Comparison of ENCODE assay signal across 15 cellular contexts in genomic region chr13:101978546-101979315, GRCh38.
A peak's percentile ranks its signal among the peaks of the same experiment; 100 is the strongest.
DNase-seq lines count a peak whose midpoint lies in the region; TF ChIP-seq lines count a peak whose summit lies in the region.
"Had no signal": no experiment of that assay in that cellular context is flagged by ENCODE, and none has a peak within 500 bp of the region (broad histone marks: within the 10 kb centered on the region; RNA-seq: fewer than 3 reads in every experiment).

No MANE protein-coding gene starts in this region.

- peak overlapping the region; percentile 28; the same call in 1 of the 2 replicates for H3K27ac ChIP-seq in VCaP
- H3K27ac ChIP-seq in esophagus squamous epithelium: no peak overlapping the region
- H3K27ac ChIP-seq: GM23248, PC-9, SK-N-MC had no signal

- intact Hi-C loops in esophagus squamous epithelium (cut with DNase I): no loop called here

- no peaks in the 10 kb centered on the region for H3K27me3 ChIP-seq in esophagus squamous epithelium

- H3K4me1 ChIP-seq in esophagus squamous epithelium: peaks cover 0 to 2% (median 0%) of the 10 kb centered on the region in 3 donors

- no peaks in the 10 kb centered on the region for H3K36me3 ChIP-seq in esophagus squamous epithelium

- 77 to 83% methylated on average over 5 of the region's 5 CpGs for WGBS in esophagus squamous epithelium, 2 donors

- no peaks in the 10 kb centered on the region for H3K9me3 ChIP-seq in esophagus squamous epithelium

- no peak overlapping the region for H3K4me3 ChIP-seq in esophagus squamous epithelium
- H3K4me3 ChIP-seq: GM23248, PC-9, SK-N-MC had no signal

- TF ChIP-seq POLR2A in esophagus squamous epithelium (IDR thresholded peaks at IDR 0.05): no peak

- no peak for TF ChIP-seq CTCF in VCaP (conservative IDR thresholded peaks at IDR 0.05)
- TF ChIP-seq CTCF in esophagus squamous epithelium (IDR thresholded peaks at IDR 0.05): no peak

- peak; percentile 49 for DNase-seq in NCI-H748 (lab: John Stamatoyannopoulos, UW; ENCODE audit: unreplicated experiment)
- no peak for DNase-seq in NCI-H748 treated with DMSO at 0.1 percent for 48 hours (lab: John Stamatoyannopoulos, UW)
- DNase-seq in A172 (ENCODE audit: low spot score): peak; percentile 25
- DNase-seq in NCI-H1105 treated with DMSO at 0.1 percent for 48 hours (lab: John Stamatoyannopoulos, UW): peak; percentile 87
- DNase-seq in esophagus squamous epithelium (lab: John Stamatoyannopoulos, UW): no peak
- DNase-seq in DMS53 (lab: John Stamatoyannopoulos, UW): no peak
- DNase-seq in NK-92 (lab: John Stamatoyannopoulos, UW; ENCODE audit: unreplicated experiment): no peak
- DNase-seq: GM23248, NCI-H1436, NCI-H2081, NCI-H524 treated with DMSO at 0.1 percent for 48 hours, T-helper 1 cell had no signal

Comparison
In these comparisons a context has a peak if more than half of its experiments do, and no peak if none do; other contexts are left out.
1. DNase-seq: peak in NCI-H748 (single experiment), A172 (single experiment) and NCI-H1105 treated with DMSO at 0.1 percent for 48 hours (single experiment); none in NCI-H748 treated with DMSO at 0.1 percent for 48 hours (single experiment), esophagus squamous epithelium (single experiment), DMS53 (single experiment) and NK-92 (single experiment).